ENCODE assay signal across 20 cellular contexts in genomic region chr22:30158277-30158676, GRCh38.
"Had no signal": no experiment of that assay in that cellular context is flagged by ENCODE, and none has a peak within 500 bp of the region (broad histone marks: within the 10 kb centered on the region; RNA-seq: fewer than 3 reads in every experiment).

No MANE protein-coding gene starts in this region.

- H3K9me3 Mint-ChIP-seq: dendritic cell treated with granulocyte-macrophage colony-stimulating factor and Interleukin-4, amounts not matched to agents 40 ng/mL and 50 ng/mL, for 4 days; mesothelial cell of epicardium; nephron had no signal

- H3K36me3 Mint-ChIP-seq: mesothelial cell of epicardium had no signal

- ATAC-seq: gastroesophageal sphincter, heart left ventricle, left lobe of liver had no signal

- DNase-seq: activated CD4-positive, alpha-beta T cell treated with anti-CD3 and anti-CD28 coated beads, Interleukin-2, amount 50 U/mL, for 1 hour; activated CD4-positive, CD25-positive, alpha-beta regulatory T cell; activated CD8-positive, alpha-beta memory T cell treated with anti-CD3 and anti-CD28 coated beads, Interleukin-2, amount 10 ng/mL, durations not matched to agents 7 days and 5 days; activated gamma-delta T cell treated with Interleukin-2 at 50 U/mL for 16 hours; effector CD8-positive, alpha-beta T cell; heart left ventricle; kidney; nucleus accumbens; posterior cingulate gyrus; retina; SJCRH30; stimulated activated CD4-positive, alpha-beta T cell treated with anti-CD3 and anti-CD28 coated beads, Interleukin-12 subunit alpha, Interleukin-12 subunit beta, amount 100 ng/mL, for 4 hours; stimulated activated naive CD4-positive, alpha-beta T cell treated with Interleukin-2 at 50 U/mL for 16 hours; T-helper 9 cell; trophoblast cell had no signal

- H3K4me3 Mint-ChIP-seq: activated CD8-positive, alpha-beta memory T cell treated with anti-CD3 and anti-CD28 coated beads, Interleukin-2, amount 10 ng/mL, durations not matched to agents 7 days and 5 days; dendritic cell treated with granulocyte-macrophage colony-stimulating factor and Interleukin-4, amounts not matched to agents 40 ng/mL and 50 ng/mL, for 4 days; mesothelial cell of epicardium; nephron had no signal

- H3K27ac Mint-ChIP-seq: dendritic cell treated with granulocyte-macrophage colony-stimulating factor and Interleukin-4, amounts not matched to agents 40 ng/mL and 50 ng/mL, for 4 days had no signal
